In genomic region chr5:172728481-172729241, GRCh38 we compare ENCODE assay signal across 23 cellular contexts. TPM values are rescaled to one million over a fixed set of nuclear protein-coding genes. Genes with fewer than 3 reads are reported as not detected.
A peak's percentile ranks its signal among the peaks of the same experiment; 100 is the strongest.
DNase-seq lines count a peak whose midpoint lies in the region; ATAC-seq and TF ChIP-seq lines count a peak whose summit lies in the region.
"Had no signal": no experiment of that assay in that cellular context is flagged by ENCODE, and none has a peak within 500 bp of the region (broad histone marks: within the 10 kb centered on the region; RNA-seq: fewer than 3 reads in every experiment).

No MANE protein-coding gene starts in this region.

- H3K27ac Mint-ChIP-seq in CD4-positive, CD25-positive, alpha-beta regulatory T cell = peak overlapping the region in 2 of 3 donors; percentile 38 to 39
- H3K27ac Mint-ChIP-seq in activated T-helper 17 cell treated with anti-CD3 and anti-CD28 coated beads, Interleukin-2, amount 50 U/mL, for 72 hours = peak overlapping the region; percentile 59
- peak overlapping the region; percentile 50 for H3K27ac Mint-ChIP-seq in stimulated activated effector memory CD8-positive, alpha-beta T cell treated with anti-CD3 and anti-CD28 coated beads, Interleukin-12 subunit alpha, Interleukin-12 subunit beta, amount 100 ng/mL, for 72 hours
- no peak overlapping the region for H3K27ac Mint-ChIP-seq in activated CD8-positive, alpha-beta T cell treated with anti-CD3 and anti-CD28 coated beads for 36 hours
- H3K27ac Mint-ChIP-seq: B cell had no signal

- ATAC-seq in CD4-positive, CD25-positive, alpha-beta regulatory T cell (ENCODE audit: low read depth in 2 of 2) = no peak
- ATAC-seq in activated T-helper 17 cell treated with anti-CD3 and anti-CD28 coated beads, Interleukin-2, amount 50 U/mL, for 72 hours (replicated peaks) = no peak
- no peak for ATAC-seq in stimulated activated effector memory CD8-positive, alpha-beta T cell treated with anti-CD3 and anti-CD28 coated beads, Interleukin-12 subunit alpha, Interleukin-12 subunit beta, amount 100 ng/mL, for 72 hours
- no peak for ATAC-seq in activated CD8-positive, alpha-beta T cell treated with anti-CD3 and anti-CD28 coated beads for 36 hours
- ATAC-seq: A549, SK-N-SH treated with all-trans-retinoic acid at 6 μM for 48 hours had no signal

- 44% methylated on average over 10 of the region's 10 CpGs for WGBS in liver

- intact Hi-C loops in activated CD8-positive, alpha-beta T cell treated with anti-CD3 and anti-CD28 coated beads for 36 hours (cut with micrococcal nuclease) = no loop called here

- H3K4me3 ChIP-seq in CD4-positive, CD25-positive, alpha-beta regulatory T cell (ENCODE audit: low read depth, low read length) = no peak overlapping the region
- H3K4me3 ChIP-seq in liver (ENCODE audit: low read depth in 1 of 3, low read length in 3 of 3) = no peak overlapping the region
- H3K4me3 ChIP-seq: A549 had no signal

- H3K4me3 Mint-ChIP-seq in CD4-positive, CD25-positive, alpha-beta regulatory T cell = no peak overlapping the region
- H3K4me3 Mint-ChIP-seq in activated T-helper 17 cell treated with anti-CD3 and anti-CD28 coated beads, Interleukin-2, amount 50 U/mL, for 72 hours = no peak overlapping the region
- H3K4me3 Mint-ChIP-seq in stimulated activated effector memory CD8-positive, alpha-beta T cell treated with anti-CD3 and anti-CD28 coated beads, Interleukin-12 subunit alpha, Interleukin-12 subunit beta, amount 100 ng/mL, for 72 hours = no peak overlapping the region
- H3K4me3 Mint-ChIP-seq in activated CD8-positive, alpha-beta T cell treated with anti-CD3 and anti-CD28 coated beads for 36 hours = no peak overlapping the region
- H3K4me3 Mint-ChIP-seq: B cell, CD14-positive monocyte had no signal

- POLR2A ChIA-PET in activated CD8-positive, alpha-beta T cell treated with anti-CD3 and anti-CD28 coated beads for 36 hours (lab: Charles Lee) = no interaction called here

- no peaks in the 10 kb centered on the region for H3K27me3 ChIP-seq in CD4-positive, CD25-positive, alpha-beta regulatory T cell (ENCODE audit: control insufficient read depth, insufficient read depth, low read length)
- no peaks in the 10 kb centered on the region for H3K27me3 ChIP-seq in liver (ENCODE audit: control insufficient read depth in 4 of 4, insufficient read depth in 4 of 4, low read length in 3 of 4)

- no peaks in the 10 kb centered on the region for H3K36me3 ChIP-seq in CD4-positive, CD25-positive, alpha-beta regulatory T cell (ENCODE audit: control insufficient read depth, insufficient read depth, low read length)
- no peaks in the 10 kb centered on the region for H3K36me3 ChIP-seq in liver (ENCODE audit: control insufficient read depth in 4 of 4, insufficient read depth in 3 of 4, low read depth in 1 of 4, low read length in 3 of 4)

- CTCF ChIA-PET in activated CD8-positive, alpha-beta T cell treated with anti-CD3 and anti-CD28 coated beads for 36 hours (lab: Charles Lee) = interaction anchor here (1.5 kb wide), 2 partner anchors 12 to 44 kb away, joined by 5 read pairs; no protein-coding TSS in a partner anchor

- no peak overlapping the region for H3K9ac ChIP-seq in liver (ENCODE audit: low read depth in 1 of 2, low read length in 2 of 2)

- no peaks in the 10 kb centered on the region for H3K9me3 ChIP-seq in CD4-positive, CD25-positive, alpha-beta regulatory T cell (ENCODE audit: control insufficient read depth in 2 of 2, low read length in 2 of 2)
- H3K9me3 ChIP-seq in liver (ENCODE audit: control insufficient read depth in 4 of 4, low read length in 3 of 4) = no peaks in the 10 kb centered on the region
- H3K9me3 ChIP-seq: A549 had no signal

- no peak for TF ChIP-seq CTCF in liver (IDR thresholded peaks at IDR 0.05; ENCODE audit: low read depth, low read length, missing input control)
- no peak for TF ChIP-seq CTCF in activated CD8-positive, alpha-beta T cell treated with anti-CD3 and anti-CD28 coated beads for 36 hours (IDR thresholded peaks at IDR 0.05)

- no peaks in the 10 kb centered on the region for H3K36me3 Mint-ChIP-seq in CD4-positive, CD25-positive, alpha-beta regulatory T cell
- H3K36me3 Mint-ChIP-seq in activated T-helper 17 cell treated with anti-CD3 and anti-CD28 coated beads, Interleukin-2, amount 50 U/mL, for 72 hours (ENCODE audit: low read depth) = no peaks in the 10 kb centered on the region
- H3K36me3 Mint-ChIP-seq in stimulated activated effector memory CD8-positive, alpha-beta T cell treated with anti-CD3 and anti-CD28 coated beads, Interleukin-12 subunit alpha, Interleukin-12 subunit beta, amount 100 ng/mL, for 72 hours = no peaks in the 10 kb centered on the region
- no peaks in the 10 kb centered on the region for H3K36me3 Mint-ChIP-seq in activated CD8-positive, alpha-beta T cell treated with anti-CD3 and anti-CD28 coated beads for 36 hours (ENCODE audit: low read depth)
- H3K36me3 Mint-ChIP-seq: CD14-positive monocyte had no signal

- peaks cover 8% of the 10 kb centered on the region for H3K27me3 Mint-ChIP-seq in CD4-positive, CD25-positive, alpha-beta regulatory T cell
- no peaks in the 10 kb centered on the region for H3K27me3 Mint-ChIP-seq in activated T-helper 17 cell treated with anti-CD3 and anti-CD28 coated beads, Interleukin-2, amount 50 U/mL, for 72 hours
- no peaks in the 10 kb centered on the region for H3K27me3 Mint-ChIP-seq in activated CD8-positive, alpha-beta T cell treated with anti-CD3 and anti-CD28 coated beads for 36 hours
- H3K27me3 Mint-ChIP-seq: B cell had no signal

- DNase-seq in CD4-positive, CD25-positive, alpha-beta regulatory T cell = no peak
- DNase-seq in stimulated activated effector memory CD8-positive, alpha-beta T cell treated with anti-CD3 and anti-CD28 coated beads, Interleukin-12 subunit alpha, Interleukin-12 subunit beta, amount 100 ng/mL, for 72 hours (ENCODE audit: low spot score in 2 of 2) = no peak
- no peak for DNase-seq in stimulated activated naive CD4-positive, alpha-beta T cell treated with Interleukin-2 at 50 U/mL for 16 hours (lab: John Stamatoyannopoulos, UW)
- DNase-seq in activated CD8-positive, alpha-beta T cell treated with anti-CD3 and anti-CD28 coated beads for 36 hours = no peak
- DNase-seq in NCI-H2171 treated with DMSO at 0.1 percent for 48 hours (lab: John Stamatoyannopoulos, UW) = no peak
- DNase-seq: GOT3; HCEC 1CT; KBM-7; NCI-H1092; NCI-H1436; NCI-H187 treated with DMSO at 0.1 percent for 48 hours; NCI-H2107; NCI-H226; NCI-H510A treated with DMSO at 0.1 percent for 48 hours; NCI-H774; NK-92 treated with Interleukin-12 subunit alpha and Interleukin-12 subunit beta, amount 100 ng/mL, for 24 hours; SIG-M5 had no signal

- TF ChIP-seq RAD21 in liver (IDR thresholded peaks at IDR 0.05) = no peak

- no peaks in the 10 kb centered on the region for H3K4me1 ChIP-seq in CD4-positive, CD25-positive, alpha-beta regulatory T cell (ENCODE audit: control insufficient read depth, insufficient read depth, low read length, poor library complexity, severe bottlenecking)
- H3K4me1 ChIP-seq in liver (ENCODE audit: control insufficient read depth in 4 of 4, insufficient read depth in 4 of 4, low read length in 3 of 4) = peaks cover 11 to 44% (median 33%) of the 10 kb centered on the region in 4 donors

- peaks cover 0 to 2% (median 0%) of the 10 kb centered on the region in 7 donors for H3K9me3 Mint-ChIP-seq in CD4-positive, CD25-positive, alpha-beta regulatory T cell
- no peaks in the 10 kb centered on the region for H3K9me3 Mint-ChIP-seq in activated T-helper 17 cell treated with anti-CD3 and anti-CD28 coated beads, Interleukin-2, amount 50 U/mL, for 72 hours
- no peaks in the 10 kb centered on the region for H3K9me3 Mint-ChIP-seq in stimulated activated effector memory CD8-positive, alpha-beta T cell treated with anti-CD3 and anti-CD28 coated beads, Interleukin-12 subunit alpha, Interleukin-12 subunit beta, amount 100 ng/mL, for 72 hours
- no peaks in the 10 kb centered on the region for H3K9me3 Mint-ChIP-seq in activated CD8-positive, alpha-beta T cell treated with anti-CD3 and anti-CD28 coated beads for 36 hours

- no peaks in the 10 kb centered on the region for H3K4me1 Mint-ChIP-seq in CD4-positive, CD25-positive, alpha-beta regulatory T cell
- no peaks in the 10 kb centered on the region for H3K4me1 Mint-ChIP-seq in activated T-helper 17 cell treated with anti-CD3 and anti-CD28 coated beads, Interleukin-2, amount 50 U/mL, for 72 hours
- H3K4me1 Mint-ChIP-seq in stimulated activated effector memory CD8-positive, alpha-beta T cell treated with anti-CD3 and anti-CD28 coated beads, Interleukin-12 subunit alpha, Interleukin-12 subunit beta, amount 100 ng/mL, for 72 hours = peaks cover 22% of the 10 kb centered on the region
- H3K4me1 Mint-ChIP-seq in activated CD8-positive, alpha-beta T cell treated with anti-CD3 and anti-CD28 coated beads for 36 hours (ENCODE audit: low read depth) = no peaks in the 10 kb centered on the region
- H3K4me1 Mint-ChIP-seq: B cell had no signal

- H3K27ac ChIP-seq in CD4-positive, CD25-positive, alpha-beta regulatory T cell (ENCODE audit: insufficient read depth, low read length, poor library complexity, severe bottlenecking) = no peak overlapping the region
- peak overlapping the region; percentile 15 to 29 for H3K27ac ChIP-seq in liver (ENCODE audit: low read depth in 1 of 2, low read length in 2 of 2)

TF ChIP-seq in liver, 16 proteins besides CTCF, POLR2A, EP300 and RAD21 (continues in another document):
- TF ChIP-seq EGR1 (IDR thresholded peaks at IDR 0.05; ENCODE audit: low read depth in 2 of 2) (no peak), HNF4G (IDR thresholded peaks at IDR 0.05) (peak; percentile 16), JUND (IDR thresholded peaks at IDR 0.05) (no peak), ATF3 (IDR thresholded peaks at IDR 0.05) (no peak), GABPA (IDR thresholded peaks at IDR 0.05 in 1 of 2, conservative IDR thresholded peaks at IDR 0.05 in 1 of 2) (no peak), HNF4A (conservative IDR thresholded peaks at IDR 0.05) (peak; percentile 58 to 72), RXRA (IDR thresholded peaks at IDR 0.05) (peak; percentile 48 to 52), YY1 (IDR thresholded peaks at IDR 0.05) (no peak), MAX (IDR thresholded peaks at IDR 0.05) (no peak)

RNA-seq across cellular contexts. Expression of gene DUSP1, which starts 42.3 kb away (rescaled TPM):
- total RNA-seq in CD4-positive, CD25-positive, alpha-beta regulatory T cell = 2,095 TPM
- polyA plus RNA-seq in CD4-positive, CD25-positive, alpha-beta regulatory T cell = 100 to 1,000 TPM; 298 to 551 (median 412) TPM
- 10 to 100 TPM; 18.3 to 24.6 TPM for total RNA-seq in activated T-helper 17 cell treated with anti-CD3 and anti-CD28 coated beads, Interleukin-2, amount 50 U/mL, for 72 hours
- 10 to 100 TPM; 53.2 to 95.0 TPM for total RNA-seq in liver
- 100 to 1,000 TPM; 124 to 237 TPM for polyA plus RNA-seq in liver
- total RNA-seq in activated CD8-positive, alpha-beta T cell treated with anti-CD3 and anti-CD28 coated beads for 36 hours = 10 to 100 TPM; 16.6 to 17.9 TPM

Comparison
In these comparisons a context has a peak if more than half of its experiments do, and no peak if none do; other contexts are left out.
1. RNA of gene DUSP1, which starts 42.3 kb away (total RNA-seq): 2,095 TPM in CD4-positive, CD25-positive, alpha-beta regulatory T cell (single experiment); 53.2 to 95.0 TPM in liver, 18.3 to 24.6 TPM in activated T-helper 17 cell treated with anti-CD3 and anti-CD28 coated beads, Interleukin-2, amount 50 U/mL, for 72 hours and 16.6 to 17.9 TPM in activated CD8-positive, alpha-beta T cell treated with anti-CD3 and anti-CD28 coated beads for 36 hours; every median in the first group is over 10 times any median in the second.